ENCODE assay signal across 10 cellular contexts in the genomic region with DNA sequence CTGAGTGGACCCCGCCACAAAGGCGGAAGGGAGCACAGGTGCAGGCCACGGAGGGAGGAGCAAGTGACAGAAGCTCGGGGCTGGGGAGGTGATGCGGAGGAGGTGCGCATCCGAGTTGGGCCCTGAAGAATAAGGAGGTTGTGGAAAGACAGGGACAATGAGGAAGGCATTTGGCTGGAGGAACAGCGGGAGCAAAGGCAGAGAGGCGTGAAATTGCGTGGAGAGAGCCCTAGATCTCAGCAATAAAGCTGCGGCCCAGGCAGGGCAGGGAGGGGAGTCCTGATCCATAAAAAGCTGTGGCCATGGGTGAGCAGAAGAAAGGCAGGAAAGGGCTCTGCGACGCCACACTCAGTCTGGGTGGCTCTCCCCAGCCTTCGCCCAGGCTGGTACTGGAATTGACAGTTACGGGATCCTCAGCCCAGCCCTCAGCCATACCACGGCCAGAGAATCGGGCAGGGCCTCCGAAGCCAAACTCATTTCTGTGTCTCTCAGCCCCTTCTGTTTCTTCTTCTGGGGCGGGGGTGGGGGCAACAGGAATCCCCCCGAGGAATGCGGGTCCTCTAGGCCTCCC. TPM values are rescaled to one million over a fixed set of nuclear protein-coding genes. Genes with fewer than 3 reads are reported as not detected.
DNase-seq lines count a peak whose midpoint lies in the region; ATAC-seq and TF ChIP-seq lines count a peak whose summit lies in the region.
"Had no signal": no experiment of that assay in that cellular context is flagged by ENCODE, and none has a peak within 500 bp of the region (broad histone marks: within the 10 kb centered on the region; RNA-seq: fewer than 3 reads in every experiment).

No MANE protein-coding gene starts in this region.

- BruUV-seq in PC-3 (replicated peaks; lab: Mats Ljungman, UMichigan) (no TSS peak), PC-9 (replicated peaks; lab: Mats Ljungman, UMichigan) (no TSS peak)

- H3K4me2 ChIP-seq in DND-41 (ENCODE audit: insufficient read depth, low read length) (peak overlapping the region; percentile 60; the same call in 1 of the 2 replicates), PC-3 (ENCODE audit: low read length) (peak overlapping the region; percentile 98), PC-9 (no peak overlapping the region)

- H3F3A ChIP-seq in PC-3 (ENCODE audit: low read length, unreplicated experiment) = no peaks in the 10 kb centered on the region
- H3F3A ChIP-seq in PC-9 (ENCODE audit: insufficient read depth, low read depth) = no peaks in the 10 kb centered on the region

- peaks cover 8% of the 10 kb centered on the region for H3K27me3 ChIP-seq in DND-41 (ENCODE audit: insufficient read depth, low read length, poor library complexity)
- H3K27me3 ChIP-seq in PC-3 (ENCODE audit: low read length) = peaks cover 39% of the 10 kb centered on the region
- H3K27me3 ChIP-seq in gastrocnemius medialis = peaks cover 32 to 47% (median 34%) of the 10 kb centered on the region in 3 donors
- H3K27me3 ChIP-seq in PC-9 (ENCODE audit: insufficient read depth, low read depth) = peaks cover 79% of the 10 kb centered on the region

- H3K9me3 ChIP-seq in DND-41 (ENCODE audit: insufficient read depth, low read length, severe bottlenecking) = no peaks in the 10 kb centered on the region
- no peaks in the 10 kb centered on the region for H3K9me3 ChIP-seq in PC-3 (ENCODE audit: low read length)
- no peaks in the 10 kb centered on the region for H3K9me3 ChIP-seq in gastrocnemius medialis
- H3K9me3 ChIP-seq in PC-9 (ENCODE audit: insufficient read depth, low read depth) = no peaks in the 10 kb centered on the region
- H3K9me3 ChIP-seq: neutrophil had no signal

- H3K4me3 ChIP-seq in DND-41 (ENCODE audit: low read depth in 1 of 2, low read length in 2 of 2) = no peak overlapping the region
- peak overlapping the region; percentile 76; the same call in 1 of the 2 replicates for H3K4me3 ChIP-seq in PC-3 (ENCODE audit: low read length)
- H3K4me3 ChIP-seq in iPS-11a (ENCODE audit: low read depth, low read length) = peak overlapping the region; percentile 67
- H3K4me3 ChIP-seq in gastrocnemius medialis = peak overlapping the region in 3 of 4 donors; percentile 56 to 60 (median 56)
- H3K4me3 ChIP-seq in PC-9 = no peak overlapping the region

- H4K20me1 ChIP-seq in DND-41 (ENCODE audit: insufficient read depth, low read length) (no peaks in the 10 kb centered on the region), PC-3 (ENCODE audit: low read length) (no peaks in the 10 kb centered on the region), PC-9 (ENCODE audit: insufficient read depth) (no peaks in the 10 kb centered on the region)

- in situ Hi-C loops in gastrocnemius medialis (cut with MboI; ENCODE audit: low sequenced_read_pairs in 4 of 4) = no loop called here

- H2AFZ ChIP-seq in DND-41 (ENCODE audit: low read depth, low read length) (no peak overlapping the region), PC-3 (ENCODE audit: low read length) (peak overlapping the region; percentile 97; the same call in 1 of the 2 replicates), PC-9 (no peak overlapping the region)

- no peaks in the 10 kb centered on the region for H3K9me2 ChIP-seq in PC-3 (replicated peaks; ENCODE audit: low read length)
- H3K9me2 ChIP-seq in PC-9 (ENCODE audit: insufficient read depth) = no peaks in the 10 kb centered on the region

- POLR2A ChIA-PET in PC-3 (lab: Charles Lee; ENCODE audit: unreplicated experiment) (no interaction called here), PC-9 (lab: Charles Lee; ENCODE audit: unreplicated experiment) (no interaction called here)

- TF ChIP-seq CTCF in DND-41 (IDR thresholded peaks at IDR 0.05; ENCODE audit: borderline replicate concordance, extremely low read depth, low read length, poor library complexity, severe bottlenecking) (no peak), PC-3 (conservative IDR thresholded peaks at IDR 0.05; ENCODE audit: low read depth, low read length) (no peak), gastrocnemius medialis (IDR thresholded peaks at IDR 0.05 in 4 of 5, conservative IDR thresholded peaks at IDR 0.05 in 1 of 5) (no peak), PC-9 (conservative IDR thresholded peaks at IDR 0.05) (no peak)

- CTCF ChIA-PET in PC-3 (lab: Charles Lee) (no interaction called here), PC-9 (lab: Charles Lee) (no interaction called here)

- ATAC-seq in DND-41 (ENCODE audit: insufficient read depth, low read depth) (no peak), PC-3 (no peak), gastrocnemius medialis (no peak), GM21619 (IDR thresholded peaks at IDR 0.05; ENCODE audit: unreplicated experiment) (no peak)

- TF ChIP-seq POLR2A in gastrocnemius medialis (IDR thresholded peaks at IDR 0.05) = no peak

- H3K27ac ChIP-seq in DND-41 (ENCODE audit: low read length) = no peak overlapping the region
- no peak overlapping the region for H3K27ac ChIP-seq in PC-3 (ENCODE audit: low read length)
- peak overlapping the region in 1 of 4 donors; percentile 46 for H3K27ac ChIP-seq in gastrocnemius medialis
- no peak overlapping the region for H3K27ac ChIP-seq in PC-9
- H3K27ac ChIP-seq: neutrophil had no signal

- H3K79me2 ChIP-seq in DND-41 (ENCODE audit: insufficient read depth, low read length) = no peaks in the 10 kb centered on the region
- no peaks in the 10 kb centered on the region for H3K79me2 ChIP-seq in PC-3 (ENCODE audit: low read length)
- no peaks in the 10 kb centered on the region for H3K79me2 ChIP-seq in PC-9 (ENCODE audit: low read depth)

- H3K9ac ChIP-seq in DND-41 (ENCODE audit: low read depth, low read length) = no peak overlapping the region
- no peak overlapping the region for H3K9ac ChIP-seq in PC-3 (ENCODE audit: low read length)

- H3K36me3 ChIP-seq in DND-41 (ENCODE audit: insufficient read depth, low read length) (no peaks in the 10 kb centered on the region), PC-3 (ENCODE audit: low read depth, low read length) (no peaks in the 10 kb centered on the region), gastrocnemius medialis (no peaks in the 10 kb centered on the region), PC-9 (ENCODE audit: low read depth) (no peaks in the 10 kb centered on the region)
- H3K36me3 ChIP-seq: neutrophil had no signal

- DNase-seq in DND-41 = no peak
- DNase-seq in PC-3 = no peak
- no peak for DNase-seq in gastrocnemius medialis
- no peak for DNase-seq in PC-9
- DNase-seq in effector CD8-positive, alpha-beta T cell (lab: John Stamatoyannopoulos, UW) = no peak

- intact Hi-C loops in PC-3 (cut with micrococcal nuclease) = no loop called here
- intact Hi-C loops in gastrocnemius medialis (cut with DNase I; ENCODE audit: low total_unique reads) = no loop called here
- intact Hi-C loops in PC-9 (cut with micrococcal nuclease; ENCODE audit: unreplicated experiment) = no loop called here

- H3K4me1 ChIP-seq in DND-41 (ENCODE audit: insufficient read depth, low read length) = peaks cover 10% of the 10 kb centered on the region
- H3K4me1 ChIP-seq in PC-3 (ENCODE audit: insufficient read depth, low read length) = no peaks in the 10 kb centered on the region
- peaks cover 0 to 19% of the 10 kb centered on the region in 2 donors for H3K4me1 ChIP-seq in gastrocnemius medialis
- no peaks in the 10 kb centered on the region for H3K4me1 ChIP-seq in PC-9 (replicated peaks; ENCODE audit: insufficient read depth)

RNA-seq across cellular contexts. Expression of gene FIGNL2, which starts 2.2 kb away (rescaled TPM):
- total RNA-seq in PC-3 (2014; rRNA removed) = not detected in 2 replicates
- under 1 TPM in 2 of 4 donors, not detected in 2; 0.07 to 0.25 TPM for total RNA-seq in gastrocnemius medialis
- total RNA-seq in PC-9 (2021) = not detected in 2 replicates
- total RNA-seq: bronchial epithelial cell, RPMI7951 had no signal

RNA-seq across cellular contexts. Expression of gene ANKRD33, which starts 41.6 kb away (rescaled TPM):
- total RNA-seq in PC-3 (2014; rRNA removed) (not detected in 2 replicates), gastrocnemius medialis (not detected), PC-9 (2021) (not detected in 2 replicates)
- total RNA-seq: bronchial epithelial cell, RPMI7951 had no signal

Comparison
In these comparisons a context has a peak if more than half of its experiments do, and no peak if none do; other contexts are left out.
1. H3K4me3 ChIP-seq: peak in PC-3 (single experiment), iPS-11a (single experiment) and gastrocnemius medialis (3 of 4); none in DND-41 (0 of 2) and PC-9 (single experiment).